In the genomic region with DNA sequence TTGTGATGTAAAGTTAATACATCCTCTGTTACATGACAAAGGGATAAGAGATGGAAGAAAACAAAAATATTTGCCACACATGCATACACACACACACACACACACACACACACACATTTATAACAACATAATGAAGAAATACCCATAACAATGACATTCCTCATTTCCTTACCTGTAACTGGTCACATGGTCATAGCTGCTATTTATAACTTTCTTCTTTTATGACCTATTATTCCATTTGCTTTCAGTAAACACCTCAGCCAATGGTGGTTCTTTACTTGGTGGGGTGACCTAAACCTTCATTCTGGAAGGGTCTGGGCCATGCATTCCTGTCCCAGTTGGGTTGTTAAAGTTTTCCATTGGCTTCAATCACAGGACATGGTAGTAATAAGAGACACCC, we compare ENCODE assay signal across 27 cellular contexts. TPM values are rescaled to one million over a fixed set of nuclear protein-coding genes. Genes with fewer than 3 reads are reported as not detected.
DNase-seq lines count a peak whose midpoint lies in the region; ATAC-seq and TF ChIP-seq lines count a peak whose summit lies in the region.
"Had no signal": no experiment of that assay in that cellular context is flagged by ENCODE, and none has a peak within 500 bp of the region (broad histone marks: within the 10 kb centered on the region; RNA-seq: fewer than 3 reads in every experiment).

No MANE protein-coding gene starts in this region.

- H3K79me1 ChIP-seq in IMR-90 (ENCODE audit: low read depth in 1 of 2, low read length in 2 of 2), result peaks cover 2 to 58% of the 10 kb centered on the region in 2 experiments; a peak in 3 of 4 replicates

- H2BK20ac ChIP-seq in IMR-90 (ENCODE audit: low read depth, low read length), result peak overlapping the region; percentile 96

- TF ChIP-seq RAD21 in IMR-90 (IDR thresholded peaks at IDR 0.05; ENCODE audit: low read length), result no peak

- H3K27ac ChIP-seq in IMR-90 (ENCODE audit: insufficient read depth, low read length), result no peak overlapping the region; the same call in 1 of the 2 replicates
- H3K27ac ChIP-seq in hepatocyte, result no peak overlapping the region
- H3K27ac ChIP-seq: parathyroid adenoma, right lobe of liver had no signal

- H3K9me1 ChIP-seq in IMR-90 (ENCODE audit: insufficient read depth, low read length), result peaks cover 21% of the 10 kb centered on the region

- peaks cover 12% of the 10 kb centered on the region for H3K27me3 Mint-ChIP-seq in activated CD8-positive, alpha-beta T cell treated with anti-CD3 and anti-CD28 coated beads for 36 hours
- peaks cover 6% of the 10 kb centered on the region for H3K27me3 Mint-ChIP-seq in activated CD8-positive, alpha-beta T cell treated with anti-CD3 and anti-CD28 coated beads, Interleukin-2, amount 10 ng/mL, durations not matched to agents 7 days and 5 days (ENCODE audit: low read depth)
- H3K27me3 Mint-ChIP-seq in activated naive CD8-positive, alpha-beta T cell, result no peaks in the 10 kb centered on the region

- no peak; the same call in 1 of the 2 replicates for TF ChIP-seq POLR2A in IMR-90 (IDR thresholded peaks at IDR 0.05; ENCODE audit: low read depth, low read length)

- peak overlapping the region; percentile 98; the same call in 2 of the 3 replicates for H2BK15ac ChIP-seq in IMR-90 (ENCODE audit: low read depth, low read length)

- H3K36me3 ChIP-seq in IMR-90 (ENCODE audit: control insufficient read depth, insufficient read depth, low read length) (no peaks in the 10 kb centered on the region), hepatocyte (replicated peaks; ENCODE audit: insufficient read depth, low read depth) (no peaks in the 10 kb centered on the region)
- H3K36me3 ChIP-seq: right lobe of liver had no signal

- H3K4me1 ChIP-seq in IMR-90 (ENCODE audit: control insufficient read depth, insufficient read depth, low read length) (peaks cover 36% of the 10 kb centered on the region), hepatocyte (ENCODE audit: insufficient read depth) (peaks cover 9% of the 10 kb centered on the region)

- H2BK120ac ChIP-seq in IMR-90 (ENCODE audit: low read depth, low read length), result peak overlapping the region; percentile 96

- H3K4me3 ChIP-seq in IMR-90 (ENCODE audit: insufficient read depth, low read depth, low read length) (no peak overlapping the region), hepatocyte (no peak overlapping the region)
- H3K4me3 ChIP-seq: coronary artery, right lobe of liver had no signal

- H2AK5ac ChIP-seq in IMR-90 (ENCODE audit: low read depth, low read length), result peak overlapping the region; percentile 97

- peak overlapping the region; percentile 91 for H4K91ac ChIP-seq in IMR-90 (ENCODE audit: insufficient read depth, low read depth, low read length)

- H2AFZ ChIP-seq in IMR-90 (replicated peaks; ENCODE audit: low read length, poor library complexity), result no peak overlapping the region
- no peak overlapping the region for H2AFZ ChIP-seq in hepatocyte
- H2AFZ ChIP-seq: parathyroid adenoma had no signal

- no peak overlapping the region for H2AK9ac ChIP-seq in IMR-90 (replicated peaks; ENCODE audit: low read depth, low read length, poor library complexity)

- no peaks in the 10 kb centered on the region for H3K9me3 ChIP-seq in IMR-90 (ENCODE audit: control insufficient read depth, insufficient read depth, low read length)
- H3K9me3 ChIP-seq in hepatocyte (ENCODE audit: low read depth), result no peaks in the 10 kb centered on the region
- H3K9me3 ChIP-seq: right lobe of liver had no signal

- H3K4me2 ChIP-seq in IMR-90 (ENCODE audit: low read depth, low read length), result no peak overlapping the region; the same call in 1 of the 2 replicates
- no peak overlapping the region for H3K4me2 ChIP-seq in hepatocyte

- H3K9ac ChIP-seq in IMR-90 (ENCODE audit: low read depth, low read length), result no peak overlapping the region
- H3K9ac ChIP-seq: parathyroid adenoma had no signal

- peak overlapping the region; percentile 93 for H3K4ac ChIP-seq in IMR-90 (ENCODE audit: low read depth, low read length)

- no peak for DNase-seq in activated CD8-positive, alpha-beta T cell treated with anti-CD3 and anti-CD28 coated beads for 36 hours
- no peak for DNase-seq in activated CD8-positive, alpha-beta T cell treated with anti-CD3 and anti-CD28 coated beads, Interleukin-2, amount 10 ng/mL, durations not matched to agents 7 days and 5 days
- DNase-seq in IMR-90 (no peak), kidney glomerular epithelial cell (lab: John Stamatoyannopoulos, UW) (peak; percentile 6), NCI-H1694 (lab: John Stamatoyannopoulos, UW) (no peak), hepatocyte (ENCODE audit: low spot score) (no peak)
- DNase-seq: activated CD4-positive, alpha-beta T cell treated with anti-CD3 and anti-CD28 coated beads, Interleukin-2, amount 50 U/mL, for 4 hours; endodermal cell; glutamatergic neuron; naive thymus-derived CD8-positive, alpha-beta T cell; NCI-H1092 treated with DMSO at 0.1 percent for 48 hours; NCI-H2081; NCI-H345; NCI-H774; right lobe of liver; SHP77; substantia nigra; T-helper 1 cell had no signal

- H3K36me3 Mint-ChIP-seq in activated CD8-positive, alpha-beta T cell treated with anti-CD3 and anti-CD28 coated beads for 36 hours (ENCODE audit: low read depth), result peaks cover 2% of the 10 kb centered on the region
- H3K36me3 Mint-ChIP-seq in activated CD8-positive, alpha-beta T cell treated with anti-CD3 and anti-CD28 coated beads, Interleukin-2, amount 10 ng/mL, durations not matched to agents 7 days and 5 days (ENCODE audit: low read depth), result peaks cover 7% of the 10 kb centered on the region
- no peaks in the 10 kb centered on the region for H3K36me3 Mint-ChIP-seq in activated naive CD8-positive, alpha-beta T cell
- H3K36me3 Mint-ChIP-seq: brain; naive thymus-derived CD8-positive, alpha-beta T cell had no signal

- dilution Hi-C loops in IMR-90 (cut with HindIII; ENCODE audit: low sequenced_read_pairs, unreplicated experiment), result no loop called here

- H3K9me2 ChIP-seq in hepatocyte (replicated peaks; ENCODE audit: insufficient read depth), result no peaks in the 10 kb centered on the region

- peak overlapping the region; percentile 89 for H2BK5ac ChIP-seq in IMR-90 (ENCODE audit: low read depth, low read length, poor library complexity, severe bottlenecking)

- BruUV-seq in IMR-90 (replicated peaks; lab: Mats Ljungman, UMichigan), result no TSS peak

- no peak for TF ChIP-seq CTCF in activated CD8-positive, alpha-beta T cell treated with anti-CD3 and anti-CD28 coated beads for 36 hours (IDR thresholded peaks at IDR 0.05)
- TF ChIP-seq CTCF in IMR-90 (conservative IDR thresholded peaks at IDR 0.05; ENCODE audit: low read depth, low read length) (no peak), hepatocyte (IDR thresholded peaks at IDR 0.05; ENCODE audit: poor library complexity) (no peak)

- H4K20me1 ChIP-seq in IMR-90 (ENCODE audit: insufficient read depth, low read length) (no peaks in the 10 kb centered on the region), hepatocyte (ENCODE audit: insufficient read depth, poor library complexity, severe bottlenecking) (no peaks in the 10 kb centered on the region)

- no peak overlapping the region for H3K4me3 Mint-ChIP-seq in activated CD8-positive, alpha-beta T cell treated with anti-CD3 and anti-CD28 coated beads for 36 hours
- no peak overlapping the region for H3K4me3 Mint-ChIP-seq in activated CD8-positive, alpha-beta T cell treated with anti-CD3 and anti-CD28 coated beads, Interleukin-2, amount 10 ng/mL, durations not matched to agents 7 days and 5 days
- peak overlapping the region; percentile 24 for H3K4me3 Mint-ChIP-seq in activated naive CD8-positive, alpha-beta T cell
- H3K4me3 Mint-ChIP-seq: brain; endodermal cell; naive thymus-derived CD8-positive, alpha-beta T cell had no signal

- no peaks in the 10 kb centered on the region for H3K79me2 ChIP-seq in hepatocyte
- H3K79me2 ChIP-seq: parathyroid adenoma had no signal

- H3K4me1 Mint-ChIP-seq in activated CD8-positive, alpha-beta T cell treated with anti-CD3 and anti-CD28 coated beads for 36 hours (ENCODE audit: low read depth), result peaks cover 71% of the 10 kb centered on the region
- peaks cover 61% of the 10 kb centered on the region for H3K4me1 Mint-ChIP-seq in activated CD8-positive, alpha-beta T cell treated with anti-CD3 and anti-CD28 coated beads, Interleukin-2, amount 10 ng/mL, durations not matched to agents 7 days and 5 days (ENCODE audit: low read depth)
- H3K4me1 Mint-ChIP-seq in activated naive CD8-positive, alpha-beta T cell (ENCODE audit: low read depth), result peaks cover 65% of the 10 kb centered on the region

- H4K8ac ChIP-seq in IMR-90 (ENCODE audit: low read depth in 2 of 2, low read length in 2 of 2), result peak overlapping the region; percentile 70 to 75

- intact Hi-C loops in activated CD8-positive, alpha-beta T cell treated with anti-CD3 and anti-CD28 coated beads for 36 hours (cut with micrococcal nuclease), result loop anchor here (5.0 kb wide), 1 partner anchor 69 kb away; a partner anchor contains a TSS
- intact Hi-C loops in IMR-90 (cut with micrococcal nuclease), result no loop called here

- H3K23ac ChIP-seq in IMR-90 (ENCODE audit: low read depth, low read length), result peak overlapping the region; percentile 92

- peak overlapping the region; percentile 41; the same call in 1 of the 2 replicates for H3K56ac ChIP-seq in IMR-90 (ENCODE audit: extremely low read depth, insufficient read depth, low read length)

- H3K27me3 ChIP-seq in IMR-90 (ENCODE audit: control insufficient read depth, insufficient read depth, low read length) (no peaks in the 10 kb centered on the region), hepatocyte (peaks cover 31% of the 10 kb centered on the region)
- H3K27me3 ChIP-seq: right lobe of liver had no signal

- peak overlapping the region; percentile 58; the same call in 1 of the 2 replicates for H3K18ac ChIP-seq in IMR-90 (ENCODE audit: low read depth, low read length)

- no peak for ATAC-seq in activated CD8-positive, alpha-beta T cell treated with anti-CD3 and anti-CD28 coated beads for 36 hours
- ATAC-seq in activated CD8-positive, alpha-beta T cell treated with anti-CD3 and anti-CD28 coated beads, Interleukin-2, amount 10 ng/mL, durations not matched to agents 7 days and 5 days, result no peak
- ATAC-seq in IMR-90 (ENCODE audit: low read depth) (no peak), HG02870 (IDR thresholded peaks at IDR 0.05; ENCODE audit: unreplicated experiment) (no peak)
- ATAC-seq: naive thymus-derived CD8-positive, alpha-beta T cell; right lobe of liver had no signal

- no peaks in the 10 kb centered on the region for H3K9me3 Mint-ChIP-seq in activated CD8-positive, alpha-beta T cell treated with anti-CD3 and anti-CD28 coated beads for 36 hours
- H3K9me3 Mint-ChIP-seq in activated CD8-positive, alpha-beta T cell treated with anti-CD3 and anti-CD28 coated beads, Interleukin-2, amount 10 ng/mL, durations not matched to agents 7 days and 5 days (ENCODE audit: insufficient read depth), result no peaks in the 10 kb centered on the region
- H3K9me3 Mint-ChIP-seq in activated naive CD8-positive, alpha-beta T cell (ENCODE audit: low read depth), result no peaks in the 10 kb centered on the region
- H3K9me3 Mint-ChIP-seq: endodermal cell; naive thymus-derived CD8-positive, alpha-beta T cell had no signal

- H4K5ac ChIP-seq in IMR-90 (ENCODE audit: low read depth, low read length), result peak overlapping the region; percentile 36; the same call in 1 of the 2 replicates

- peak overlapping the region; percentile 81 for H3K14ac ChIP-seq in IMR-90 (replicated peaks; ENCODE audit: low read depth, low read length)

- POLR2A ChIA-PET in activated CD8-positive, alpha-beta T cell treated with anti-CD3 and anti-CD28 coated beads for 36 hours (lab: Charles Lee), result interaction anchor here (0.7 to 1.2 kb wide), 2 partner anchors 12 to 452 kb away, joined by 3 to 4 read pairs; a partner anchor contains a TSS
- POLR2A ChIA-PET in activated CD8-positive, alpha-beta T cell treated with anti-CD3 and anti-CD28 coated beads, Interleukin-2, amount 10 ng/mL, durations not matched to agents 7 days and 5 days (lab: Charles Lee), result interaction anchor here (1.2 to 6.1 kb wide), 2 partner anchors 11 to 62 kb away, joined by 3 to 56 read pairs; a partner anchor contains a TSS
- POLR2A ChIA-PET in IMR-90 (lab: Charles Lee; ENCODE audit: unreplicated experiment), result no interaction called here

- H3K27ac Mint-ChIP-seq in activated CD8-positive, alpha-beta T cell treated with anti-CD3 and anti-CD28 coated beads for 36 hours, result peak overlapping the region; percentile 69
- no peak overlapping the region for H3K27ac Mint-ChIP-seq in activated CD8-positive, alpha-beta T cell treated with anti-CD3 and anti-CD28 coated beads, Interleukin-2, amount 10 ng/mL, durations not matched to agents 7 days and 5 days
- peak overlapping the region; percentile 69 for H3K27ac Mint-ChIP-seq in activated naive CD8-positive, alpha-beta T cell
- H3K27ac Mint-ChIP-seq: brain, endodermal cell had no signal

- in situ Hi-C loops in IMR-90 (cut with MboI; ENCODE audit: low sequenced_read_pairs), result no loop called here

- CTCF ChIA-PET in activated CD8-positive, alpha-beta T cell treated with anti-CD3 and anti-CD28 coated beads for 36 hours (lab: Charles Lee), result interaction anchor here (2.6 kb wide), 1 partner anchor 17 kb away, joined by 6 read pairs; no protein-coding TSS in a partner anchor
- CTCF ChIA-PET in activated CD8-positive, alpha-beta T cell treated with anti-CD3 and anti-CD28 coated beads, Interleukin-2, amount 10 ng/mL, durations not matched to agents 7 days and 5 days (lab: Charles Lee), result interaction anchor here (0.7 to 3.4 kb wide), 4 partner anchors 10 to 88 kb away, joined by 3 to 12 read pairs (median 4); no protein-coding TSS in a partner anchor
- CTCF ChIA-PET in IMR-90 (lab: Yijun Ruan, JAX), result no interaction called here

RNA-seq across cellular contexts. Expression of a gene that starts 5.3 kb away (rescaled TPM):
- 100 to 1,000 TPM; 141 to 144 TPM for total RNA-seq in activated CD8-positive, alpha-beta T cell treated with anti-CD3 and anti-CD28 coated beads for 36 hours
- total RNA-seq in activated CD8-positive, alpha-beta T cell treated with anti-CD3 and anti-CD28 coated beads, Interleukin-2, amount 10 ng/mL, durations not matched to agents 7 days and 5 days, result 100 to 1,000 TPM; 186 to 210 TPM
- total RNA-seq in IMR-90 (2012; rRNA removed) (25.5 and 55.5 TPM in 2 replicates), hepatocyte (64.9 and 70.3 TPM in 2 replicates)
- polyA plus RNA-seq in IMR-90 (2012; rRNA removed) (588 and 621 TPM in 2 replicates), hepatocyte (914 and 1,143 TPM in 2 replicates)
- 222 and 299 TPM in 2 replicates for polyA plus RNA-seq in IMR-90 (2012; cell fraction: cytosol; rRNA removed)
- polyA plus RNA-seq in IMR-90 (2012; cell fraction: nucleus; rRNA removed; ENCODE audit: low replicate concordance), result 139 and 191 TPM in 2 replicates

RNA-seq across cellular contexts. Expression of a gene that starts 11.9 kb away (rescaled TPM):
- 10 to 100 TPM; 22.1 to 23.3 TPM for total RNA-seq in activated CD8-positive, alpha-beta T cell treated with anti-CD3 and anti-CD28 coated beads for 36 hours
- 10 to 100 TPM; 65.0 to 74.8 TPM for total RNA-seq in activated CD8-positive, alpha-beta T cell treated with anti-CD3 and anti-CD28 coated beads, Interleukin-2, amount 10 ng/mL, durations not matched to agents 7 days and 5 days
- total RNA-seq in IMR-90 (2012; rRNA removed), result 137 and 166 TPM in 2 replicates
- 733 and 821 TPM in 2 replicates for polyA plus RNA-seq in IMR-90 (2012; rRNA removed)
- polyA plus RNA-seq in IMR-90 (2012; cell fraction: cytosol; rRNA removed), result 236 and 418 TPM in 2 replicates
- 56.6 and 97.9 TPM in 2 replicates for polyA plus RNA-seq in IMR-90 (2012; cell fraction: nucleus; rRNA removed; ENCODE audit: low replicate concordance)
- total RNA-seq in hepatocyte, result 42.3 and 65.5 TPM in 2 replicates
- polyA plus RNA-seq in hepatocyte, result 105 and 121 TPM in 2 replicates

RNA-seq across cellular contexts. Expression of a gene that starts 18.8 kb away (rescaled TPM):
- not detected for total RNA-seq in activated CD8-positive, alpha-beta T cell treated with anti-CD3 and anti-CD28 coated beads for 36 hours
- total RNA-seq in activated CD8-positive, alpha-beta T cell treated with anti-CD3 and anti-CD28 coated beads, Interleukin-2, amount 10 ng/mL, durations not matched to agents 7 days and 5 days, result not detected
- not detected in 2 replicates for total RNA-seq in IMR-90 (2012; rRNA removed)
- 0.10 TPM in 1 of 2 replicates, not detected in the other for polyA plus RNA-seq in IMR-90 (2012; rRNA removed)
- not detected in 2 replicates for polyA plus RNA-seq in IMR-90 (2012; cell fraction: cytosol; rRNA removed)
- polyA plus RNA-seq in IMR-90 (2012; cell fraction: nucleus; rRNA removed; ENCODE audit: low replicate concordance), result not detected in 2 replicates
- 0.60 TPM in 1 of 2 replicates, not detected in the other for total RNA-seq in hepatocyte
- polyA plus RNA-seq in hepatocyte, result 0.26 TPM in 1 of 2 replicates, not detected in the other
- total RNA-seq: endodermal cell; naive thymus-derived CD8-positive, alpha-beta T cell had no signal
- polyA plus RNA-seq: naive thymus-derived CD8-positive, alpha-beta T cell had no signal

RNA-seq across cellular contexts. Expression of a gene that starts 24.4 kb away (rescaled TPM):
- 10 to 100 TPM; 30.7 to 33.6 TPM for total RNA-seq in activated CD8-positive, alpha-beta T cell treated with anti-CD3 and anti-CD28 coated beads for 36 hours
- 1 to 10 TPM; 6.2 to 7.5 TPM for total RNA-seq in activated CD8-positive, alpha-beta T cell treated with anti-CD3 and anti-CD28 coated beads, Interleukin-2, amount 10 ng/mL, durations not matched to agents 7 days and 5 days
- total RNA-seq in IMR-90 (2012; rRNA removed) (not detected in 2 replicates), hepatocyte (not detected in 2 replicates)
- polyA plus RNA-seq in IMR-90 (2012; rRNA removed) (0.62 and 0.70 TPM in 2 replicates), hepatocyte (not detected in 2 replicates)
- 0.79 and 1.2 TPM in 2 replicates for polyA plus RNA-seq in IMR-90 (2012; cell fraction: cytosol; rRNA removed)
- polyA plus RNA-seq in IMR-90 (2012; cell fraction: nucleus; rRNA removed; ENCODE audit: low replicate concordance), result 0.19 TPM in 1 of 2 replicates, not detected in the other
- total RNA-seq: A673, endodermal cell, LHCN-M2, mesenteric fat pad had no signal
- polyA plus RNA-seq: BJ had no signal

RNA-seq across cellular contexts. Expression of a gene that starts 24.8 kb away (rescaled TPM):
- total RNA-seq in activated CD8-positive, alpha-beta T cell treated with anti-CD3 and anti-CD28 coated beads for 36 hours, result not detected
- total RNA-seq in activated CD8-positive, alpha-beta T cell treated with anti-CD3 and anti-CD28 coated beads, Interleukin-2, amount 10 ng/mL, durations not matched to agents 7 days and 5 days, result not detected
- total RNA-seq in IMR-90 (2012; rRNA removed), result 1.9 TPM in 1 of 2 replicates, not detected in the other
- 0.60 and 1.6 TPM in 2 replicates for polyA plus RNA-seq in IMR-90 (2012; rRNA removed)
- 0.55 and 0.92 TPM in 2 replicates for polyA plus RNA-seq in IMR-90 (2012; cell fraction: cytosol; rRNA removed)
- polyA plus RNA-seq in IMR-90 (2012; cell fraction: nucleus; rRNA removed; ENCODE audit: low replicate concordance), result 0.87 TPM in 1 of 2 replicates, not detected in the other
- not detected in 2 replicates for total RNA-seq in hepatocyte
- polyA plus RNA-seq in hepatocyte, result 1.9 and 2.7 TPM in 2 replicates
- total RNA-seq: A673; endodermal cell; naive thymus-derived CD8-positive, alpha-beta T cell had no signal
- polyA plus RNA-seq: BJ; naive thymus-derived CD8-positive, alpha-beta T cell had no signal
